Comparison of ENCODE assay signal across 7 cellular contexts in genomic region chr1:121214544-121215156, GRCh38. TPM values are rescaled to one million over a fixed set of nuclear protein-coding genes. Genes with fewer than 3 reads are reported as not detected.
A peak's percentile ranks its signal among the peaks of the same experiment; 100 is the strongest.
DNase-seq lines count a peak whose midpoint lies in the region; ATAC-seq and TF ChIP-seq lines count a peak whose summit lies in the region.
"Not testable (repeated sequence)": the region's sequence is repeated elsewhere in the genome, so short reads cannot be mapped to it uniquely, and the experiment has no call there.

No MANE protein-coding gene starts in this region.

- H3K27me3 ChIP-seq in body of pancreas; lower lobe of right lung (ENCODE audit: low read depth): not testable (repeated sequence)

- H3K27ac ChIP-seq in body of pancreas, lower lobe of right lung: not testable (repeated sequence)

- not testable (repeated sequence) for H3K4me3 ChIP-seq in body of pancreas, lower lobe of right lung

- not testable (repeated sequence) for H3K27me3 Mint-ChIP-seq in stimulated activated memory B cell treated with anti-CD40 and anti-IgM and Interleukin-4, amounts not matched to agents 10 μg/mL and 1 μg/mL and 100 μg/mL, for 72 hours

- WGBS in body of pancreas, 2 donors, result no CpG with 5 or more reads among the region's 5 CpGs

- intact Hi-C loops in body of pancreas (cut with DNase I); left cardiac atrium (cut with DNase I); lower lobe of right lung (cut with DNase I): not testable (repeated sequence)

- H3K9me3 Mint-ChIP-seq in stimulated activated memory B cell treated with anti-CD40 and anti-IgM and Interleukin-4, amounts not matched to agents 10 μg/mL and 1 μg/mL and 100 μg/mL, for 72 hours, result not testable (repeated sequence)

- TF ChIP-seq CTCF in body of pancreas (IDR thresholded peaks at IDR 0.05); lower lobe of right lung (IDR thresholded peaks at IDR 0.05): not testable (repeated sequence)

- not testable (repeated sequence) for H3K9me3 ChIP-seq in body of pancreas, lower lobe of right lung

- TF ChIP-seq POLR2A in body of pancreas (IDR thresholded peaks at IDR 0.05), result not testable (repeated sequence)

- DNase-seq in body of pancreas, result peak in 3 of 4 donors; percentile 6 to 23 (median 22)
- DNase-seq in left cardiac atrium, lower lobe of right lung: not testable (repeated sequence)

- H3K36me3 Mint-ChIP-seq in stimulated activated memory B cell treated with anti-CD40 and anti-IgM and Interleukin-4, amounts not matched to agents 10 μg/mL and 1 μg/mL and 100 μg/mL, for 72 hours, result not testable (repeated sequence)

- not testable (repeated sequence) for H3K4me3 Mint-ChIP-seq in stimulated activated memory B cell treated with anti-CD40 and anti-IgM and Interleukin-4, amounts not matched to agents 10 μg/mL and 1 μg/mL and 100 μg/mL, for 72 hours

- H3K36me3 ChIP-seq in body of pancreas (replicated peaks in 1 of 2; ENCODE audit: insufficient read depth in 1 of 2, low read depth in 2 of 2); lower lobe of right lung: not testable (repeated sequence)

- H3K4me1 Mint-ChIP-seq in stimulated activated memory B cell treated with anti-CD40 and anti-IgM and Interleukin-4, amounts not matched to agents 10 μg/mL and 1 μg/mL and 100 μg/mL, for 72 hours, result not testable (repeated sequence)

- ATAC-seq in GM19351 (IDR thresholded peaks at IDR 0.05; ENCODE audit: unreplicated experiment) (peak; percentile 50), HG02885 (IDR thresholded peaks at IDR 0.05; ENCODE audit: poor library complexity, unreplicated experiment) (peak; percentile 69), SK-N-SH treated with all-trans-retinoic acid at 6 μM for 48 hours (peak; percentile 67), body of pancreas (peak; percentile 42), left cardiac atrium (peak; percentile 78 to 87), lower lobe of right lung (peak; percentile 45 to 49)
- ATAC-seq in stimulated activated memory B cell treated with anti-CD40 and anti-IgM and Interleukin-4, amounts not matched to agents 10 μg/mL and 1 μg/mL and 100 μg/mL, for 72 hours, result peak; percentile 53

- not testable (repeated sequence) for H3K4me1 ChIP-seq in body of pancreas, lower lobe of right lung

- not testable (repeated sequence) for H3K27ac Mint-ChIP-seq in stimulated activated memory B cell treated with anti-CD40 and anti-IgM and Interleukin-4, amounts not matched to agents 10 μg/mL and 1 μg/mL and 100 μg/mL, for 72 hours

RNA-seq across cellular contexts. Expression of gene SRGAP2C, which starts 29.9 kb away (rescaled TPM):
- total RNA-seq in body of pancreas, result 1 to 10 TPM; 4.6 to 9.3 TPM
- 10 to 100 TPM; 16.9 to 21.8 TPM for total RNA-seq in left cardiac atrium
- 33.9 TPM for total RNA-seq in lower lobe of right lung

RNA-seq across cellular contexts. Expression of gene FAM72B, which starts 30.5 kb away (rescaled TPM):
- total RNA-seq in body of pancreas (not detected), left cardiac atrium (under 1 TPM; 0.68 to 0.94 TPM), lower lobe of right lung (0.83 TPM)
